Comparison of ENCODE assay signal across 19 cellular contexts in the genomic region with DNA sequence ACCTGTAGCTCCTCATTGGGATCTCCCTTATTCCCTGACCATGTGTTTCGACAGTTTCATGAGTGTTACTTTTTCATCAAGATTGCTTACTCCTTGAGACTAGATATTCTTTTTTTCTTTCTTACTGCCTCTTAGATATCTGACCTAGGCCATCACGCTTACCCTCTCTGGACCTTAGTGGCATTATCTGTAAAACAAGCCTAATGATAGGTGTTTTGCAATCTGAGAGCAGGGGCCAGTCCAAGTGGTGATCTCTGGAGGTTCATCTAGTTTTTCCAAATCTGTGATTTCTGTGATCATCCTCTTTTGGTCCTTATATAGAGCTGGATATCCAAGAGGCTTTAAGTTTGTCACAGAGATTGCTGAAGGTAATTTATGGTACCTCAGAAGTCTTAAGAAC. TPM values are rescaled to one million over a fixed set of nuclear protein-coding genes. Genes with fewer than 3 reads are reported as not detected.
DNase-seq lines count a peak whose midpoint lies in the region; ATAC-seq and TF ChIP-seq lines count a peak whose summit lies in the region.
"Had no signal": no experiment of that assay in that cellular context is flagged by ENCODE, and none has a peak within 500 bp of the region (broad histone marks: within the 10 kb centered on the region; RNA-seq: fewer than 3 reads in every experiment).

No MANE protein-coding gene starts in this region.

- H3K9me3 ChIP-seq in BLaER1 (no peaks in the 10 kb centered on the region), Loucy (ENCODE audit: insufficient read depth, low read depth, low read length) (no peaks in the 10 kb centered on the region), neutrophil (no peaks in the 10 kb centered on the region)
- H3K9me3 ChIP-seq: Caco-2 had no signal

- peaks cover 0 to 5% (median 0%) of the 10 kb centered on the region in 3 donors for H3K36me3 Mint-ChIP-seq in immature natural killer cell

- no peaks in the 10 kb centered on the region for H3K9me2 ChIP-seq in Loucy (replicated peaks; ENCODE audit: low read depth, low read length)

- H3K79me2 ChIP-seq in Loucy (ENCODE audit: insufficient read depth, low read length) = peaks cover 97% of the 10 kb centered on the region

- H4K20me1 ChIP-seq in BLaER1 (peaks cover 63% of the 10 kb centered on the region), Loucy (ENCODE audit: insufficient read depth, low read length, poor library complexity, severe bottlenecking) (peaks cover 28% of the 10 kb centered on the region)

- peaks cover 3% of the 10 kb centered on the region; the same call in 1 of the 2 replicates for H3F3A ChIP-seq in Loucy (ENCODE audit: low read depth)

- peaks cover 78 to 88% of the 10 kb centered on the region in 2 donors for H3K4me1 Mint-ChIP-seq in immature natural killer cell
- H3K4me1 Mint-ChIP-seq: GM23338 had no signal

- TF ChIP-seq CTCF in Loucy (conservative IDR thresholded peaks at IDR 0.05; ENCODE audit: low read length) (no peak), neutrophil (IDR thresholded peaks at IDR 0.05) (no peak)

- H3K4me3 Mint-ChIP-seq in immature natural killer cell = no peak overlapping the region
- H3K4me3 Mint-ChIP-seq: CD4-positive, CD25-positive, alpha-beta regulatory T cell; GM23338 had no signal

- H3K9me3 Mint-ChIP-seq in immature natural killer cell = no peaks in the 10 kb centered on the region
- H3K9me3 Mint-ChIP-seq: GM23338 had no signal

- no peak overlapping the region for H3K9ac ChIP-seq in BLaER1
- H3K9ac ChIP-seq in Loucy (ENCODE audit: low read depth, low read length, poor library complexity, severe bottlenecking) = peak overlapping the region; percentile 20

- no peaks in the 10 kb centered on the region for H3K27me3 ChIP-seq in BLaER1
- H3K27me3 ChIP-seq in Loucy (ENCODE audit: insufficient read depth, low read length, poor library complexity, severe bottlenecking) = no peaks in the 10 kb centered on the region
- H3K27me3 ChIP-seq in neutrophil = no peaks in the 10 kb centered on the region

- no peak overlapping the region for H3K27ac ChIP-seq in BLaER1
- H3K27ac ChIP-seq in neutrophil = peak overlapping the region; percentile 59

- H3K27me3 Mint-ChIP-seq in immature natural killer cell (ENCODE audit: low read depth in 3 of 3) = no peaks in the 10 kb centered on the region
- H3K27me3 Mint-ChIP-seq: CD4-positive, CD25-positive, alpha-beta regulatory T cell had no signal

- H3K4me3 ChIP-seq in BLaER1 (no peak overlapping the region), Loucy (ENCODE audit: low read length, poor library complexity, severe bottlenecking) (no peak overlapping the region), neutrophil (ENCODE audit: low read depth in 1 of 2, low read length in 1 of 2) (no peak overlapping the region)
- H3K4me3 ChIP-seq: GM23338 had no signal

- H3K4me2 ChIP-seq in BLaER1 = peak overlapping the region; percentile 83
- peak overlapping the region; percentile 24 for H3K4me2 ChIP-seq in Loucy (ENCODE audit: low read depth, low read length, poor library complexity, severe bottlenecking)
- H3K4me2 ChIP-seq: GM23338 had no signal

- H3K4me1 ChIP-seq in BLaER1 (peaks cover 85% of the 10 kb centered on the region), Loucy (ENCODE audit: insufficient read depth, low read length, poor library complexity, severe bottlenecking) (peaks cover 61% of the 10 kb centered on the region), neutrophil (ENCODE audit: control insufficient read depth in 1 of 2, insufficient read depth in 1 of 2, low read depth in 1 of 2, low read length in 1 of 2) (peaks cover 63 to 65% of the 10 kb centered on the region in 2 experiments)
- H3K4me1 ChIP-seq: Caco-2 had no signal

- ATAC-seq in esophagus mucosa (no peak), HG02588 (IDR thresholded peaks at IDR 0.05; ENCODE audit: unreplicated experiment) (no peak)
- ATAC-seq: GM23338, HCT116, Right ventricle myocardium inferior had no signal

- H3K36me3 ChIP-seq in BLaER1 (no peaks in the 10 kb centered on the region), Loucy (ENCODE audit: insufficient read depth, low read length) (no peaks in the 10 kb centered on the region), neutrophil (no peaks in the 10 kb centered on the region)

- H3K27ac Mint-ChIP-seq in immature natural killer cell = peak overlapping the region in 5 of 6 donors; percentile 32 to 67 (median 57)
- H3K27ac Mint-ChIP-seq: GM23338 had no signal

- DNase-seq in immature natural killer cell = no peak
- no peak for DNase-seq in SIG-M5 treated with dmso at 0.1 percent for 504 hours (lab: John Stamatoyannopoulos, UW; ENCODE audit: unreplicated experiment)
- DNase-seq: Caco-2; CD4-positive, CD25-positive, alpha-beta regulatory T cell; KBM-7; NCI-H1092; NCI-H1436; NCI-H187 treated with DMSO at 0.1 percent for 48 hours; NCI-H2107; NCI-H446 treated with DMSO at 0.1 percent for 48 hours; NCI-H526 treated with DMSO at 0.1 percent for 48 hours had no signal

- H2AFZ ChIP-seq in Loucy (ENCODE audit: low read length) = no peak overlapping the region
- H2AFZ ChIP-seq: GM23338 had no signal

RNA-seq across cellular contexts. Expression of gene STIM1, which starts 34.5 kb away (rescaled TPM):
- 10 to 100 TPM; 28.7 to 53.1 (median 45.5) TPM for polyA plus RNA-seq in immature natural killer cell
- total RNA-seq in esophagus mucosa = 85.1 TPM

RNA-seq across cellular contexts. Expression of gene RHOG, which starts 49.3 kb away (rescaled TPM):
- polyA plus RNA-seq in immature natural killer cell = 100 to 1,000 TPM; 167 to 292 (median 199) TPM
- 59.7 TPM for total RNA-seq in esophagus mucosa
